19 cellular contexts compared by ENCODE assay signal in the genomic region with DNA sequence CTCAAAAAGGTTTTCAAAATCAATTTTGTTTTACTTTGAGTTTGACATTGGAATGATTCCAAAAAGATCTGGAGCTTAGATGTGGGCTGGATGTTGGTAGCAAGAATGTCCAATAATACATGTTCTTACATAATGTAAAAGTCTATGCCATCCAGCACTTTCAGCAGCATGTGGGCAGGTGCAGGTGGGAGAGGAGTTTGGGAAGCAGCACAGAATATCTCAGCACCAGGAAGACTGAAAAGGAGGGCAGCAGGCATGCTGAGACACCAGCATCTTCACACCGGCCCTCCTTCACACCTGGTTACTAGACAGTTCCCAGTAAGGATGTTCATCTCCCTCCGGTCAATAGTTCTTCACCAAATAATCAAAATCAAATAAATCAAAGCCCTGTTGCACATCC.
DNase-seq lines count a peak whose midpoint lies in the region; TF ChIP-seq lines count a peak whose summit lies in the region.
"Had no signal": no experiment of that assay in that cellular context is flagged by ENCODE, and none has a peak within 500 bp of the region (broad histone marks: within the 10 kb centered on the region; RNA-seq: fewer than 3 reads in every experiment).

No MANE protein-coding gene starts in this region.

- H3K4me1 Mint-ChIP-seq in neural crest cell: peaks cover 23% of the 10 kb centered on the region
- H3K4me1 Mint-ChIP-seq in CD14-positive monocyte: peaks cover 18% of the 10 kb centered on the region
- no peaks in the 10 kb centered on the region for H3K4me1 Mint-ChIP-seq in activated naive CD8-positive, alpha-beta T cell treated with anti-CD3 and anti-CD28 coated beads for 36 hours
- H3K4me1 Mint-ChIP-seq: CD4-positive, alpha-beta memory T cell had no signal

- POLR2A ChIA-PET in HEK293 (lab: Yijun Ruan, JAX): no interaction called here

- intact Hi-C loops in head of caudate nucleus (cut with DNase I): no loop called here
- intact Hi-C loops in CD14-positive monocyte (cut with micrococcal nuclease): loop anchor here in 1 of 2 donors (5.0 kb wide), 1 partner anchor 35 kb away; no protein-coding TSS in a partner anchor

- DNase-seq in head of caudate nucleus (peak in 28 of 42 donors; percentile 11 to 77 (median 42)), neural crest cell (ENCODE audit: low read depth, low spot score) (no peak), superior temporal gyrus (ENCODE audit: extremely low spot score) (peak; percentile 46), CD14-positive monocyte (ENCODE audit: low spot score) (no peak), mesenteric fat pad (ENCODE audit: low spot score) (no peak)
- no peak for DNase-seq in activated naive CD8-positive, alpha-beta T cell treated with anti-CD3 and anti-CD28 coated beads for 36 hours
- DNase-seq: 8988T; ACHN; AML-193; BE2C; Caco-2; CD4-positive, alpha-beta memory T cell; DMS153; DND-41; GOT3 had no signal

- CTCF ChIA-PET in HEK293 (lab: Yijun Ruan, JAX): interaction anchor here (1.1 kb wide), 1 partner anchor 13 kb away, joined by 3 read pairs; no protein-coding TSS in a partner anchor

- no peaks in the 10 kb centered on the region for H3K9me3 ChIP-seq in HEK293 (ENCODE audit: control insufficient read depth, insufficient read depth, low read depth, low read length)
- H3K9me3 ChIP-seq: BE2C; BLaER1 treated with 17β-estradiol and CSF1 and Interleukin-3, amounts not matched to agents 10 nM and 100 nM; Caco-2; HAP-1 had no signal

- no peak overlapping the region for H3K4me3 ChIP-seq in HEK293 (ENCODE audit: low read depth, low read length)
- H3K4me3 ChIP-seq: A549; BLaER1 treated with 17β-estradiol and CSF1 and Interleukin-3, amounts not matched to agents 10 nM and 100 nM; HAP-1 had no signal

- H3K36me3 ChIP-seq in HEK293 (ENCODE audit: control insufficient read depth in 2 of 2, insufficient read depth in 1 of 2, low read length in 2 of 2): no peaks in the 10 kb centered on the region
- H3K36me3 ChIP-seq: BE2C; BLaER1 treated with 17β-estradiol and CSF1 and Interleukin-3, amounts not matched to agents 10 nM and 100 nM; HAP-1 had no signal

- H3K36me3 Mint-ChIP-seq in neural crest cell (ENCODE audit: low read depth) (no peaks in the 10 kb centered on the region), CD14-positive monocyte (peaks cover 0 to 3% of the 10 kb centered on the region in 2 donors)
- no peaks in the 10 kb centered on the region for H3K36me3 Mint-ChIP-seq in activated naive CD8-positive, alpha-beta T cell treated with anti-CD3 and anti-CD28 coated beads for 36 hours
- H3K36me3 Mint-ChIP-seq: CD4-positive, alpha-beta memory T cell had no signal

- H3K9me3 Mint-ChIP-seq in neural crest cell (no peaks in the 10 kb centered on the region), CD14-positive monocyte (peaks cover 0 to 6% (median 3%) of the 10 kb centered on the region in 7 donors)
- H3K9me3 Mint-ChIP-seq in activated naive CD8-positive, alpha-beta T cell treated with anti-CD3 and anti-CD28 coated beads for 36 hours: peaks cover 3% of the 10 kb centered on the region
- H3K9me3 Mint-ChIP-seq: CD4-positive, alpha-beta memory T cell had no signal

- no peak for TF ChIP-seq CTCF in HEK293 (tag by site-specific recombination; IDR thresholded peaks at IDR 0.05)
- no peak for TF ChIP-seq CTCF in neural crest cell (conservative IDR thresholded peaks at IDR 0.05)
- no peak for TF ChIP-seq CTCF in CD14-positive monocyte (IDR thresholded peaks at IDR 0.05)

- peak overlapping the region; percentile 80 for H3K27ac Mint-ChIP-seq in neural crest cell (ENCODE audit: unreplicated experiment)
- H3K27ac Mint-ChIP-seq in CD14-positive monocyte: peak overlapping the region in 1 of 7 donors; percentile 21
- no peak overlapping the region for H3K27ac Mint-ChIP-seq in activated naive CD8-positive, alpha-beta T cell treated with anti-CD3 and anti-CD28 coated beads for 36 hours
- H3K27ac Mint-ChIP-seq: CD4-positive, alpha-beta memory T cell had no signal

- no peak overlapping the region for H3K4me3 Mint-ChIP-seq in neural crest cell
- H3K4me3 Mint-ChIP-seq in CD14-positive monocyte: no peak overlapping the region
- H3K4me3 Mint-ChIP-seq in activated naive CD8-positive, alpha-beta T cell treated with anti-CD3 and anti-CD28 coated beads for 36 hours: no peak overlapping the region
- H3K4me3 Mint-ChIP-seq: CD4-positive, alpha-beta memory T cell had no signal

- H3K4me1 ChIP-seq in HEK293 (ENCODE audit: control insufficient read depth, insufficient read depth, low read length): peaks cover 7% of the 10 kb centered on the region
- H3K4me1 ChIP-seq: Caco-2, HAP-1 had no signal

- no peak overlapping the region for H3K27ac ChIP-seq in HEK293 (ENCODE audit: extremely low read depth, low read depth, low read length)
- H3K27ac ChIP-seq: BLaER1 treated with 17β-estradiol and CSF1 and Interleukin-3, amounts not matched to agents 10 nM and 100 nM had no signal

- H3K27me3 Mint-ChIP-seq in neural crest cell (ENCODE audit: low read depth) (no peaks in the 10 kb centered on the region), CD14-positive monocyte (ENCODE audit: low read depth in 3 of 3) (peaks cover 0 to 2% (median 0%) of the 10 kb centered on the region in 3 donors)
- H3K27me3 Mint-ChIP-seq in activated naive CD8-positive, alpha-beta T cell treated with anti-CD3 and anti-CD28 coated beads for 36 hours: no peaks in the 10 kb centered on the region

TF ChIP-seq in HEK293, 187 proteins besides CTCF, POLR2A, EP300 and RAD21:
- TF ChIP-seq GFI1B (tag by site-specific recombination; IDR thresholded peaks at IDR 0.05): no peak
- no peak for TF ChIP-seq ZNF280C (tag by site-specific recombination; IDR thresholded peaks at IDR 0.05)
- no peak for TF ChIP-seq ZNF146 (tag by site-specific recombination; IDR thresholded peaks at IDR 0.05)
- no peak for TF ChIP-seq ZNF747 (tag by site-specific recombination; IDR thresholded peaks at IDR 0.05)
- no peak for TF ChIP-seq ZSCAN18 (tag by site-specific recombination; IDR thresholded peaks at IDR 0.05)
- 0 out of 2 replicates have a peak, but pooled peaks have one; percentile 18 for TF ChIP-seq EGR2 (tag by site-specific recombination; IDR thresholded peaks at IDR 0.05; ENCODE audit: low read depth)
- 0 out of 2 replicates have a peak, but pooled peaks have one; percentile 19 for TF ChIP-seq ZFHX2 (tag by site-specific recombination; conservative IDR thresholded peaks at IDR 0.05)
- TF ChIP-seq, protein P1, sequence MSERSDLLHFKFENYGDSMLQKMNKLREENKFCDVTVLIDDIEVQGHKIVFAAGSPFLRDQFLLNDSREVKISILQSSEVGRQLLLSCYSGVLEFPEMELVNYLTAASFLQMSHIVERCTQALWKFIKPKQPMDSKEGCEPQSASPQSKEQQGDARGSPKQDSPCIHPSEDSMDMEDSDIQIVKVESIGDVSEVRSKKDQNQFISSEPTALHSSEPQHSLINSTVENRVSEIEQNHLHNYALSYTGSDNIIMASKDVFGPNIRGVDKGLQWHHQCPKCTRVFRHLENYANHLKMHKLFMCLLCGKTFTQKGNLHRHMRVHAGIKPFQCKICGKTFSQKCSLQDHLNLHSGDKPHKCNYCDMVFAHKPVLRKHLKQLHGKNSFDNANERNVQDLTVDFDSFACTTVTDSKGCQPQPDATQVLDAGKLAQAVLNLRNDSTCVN (tag by site-specific recombination; optimal IDR thresholded peaks at IDR 0.05): no peak
- no peak for TF ChIP-seq ZNF366 (tag by site-specific recombination; conservative IDR thresholded peaks at IDR 0.05)

Comparison
In these comparisons a context has a peak if more than half of its experiments do, and no peak if none do; other contexts are left out.
1. DNase-seq: peak in head of caudate nucleus (28 of 42) and superior temporal gyrus (single experiment); none in neural crest cell (single experiment), CD14-positive monocyte (single experiment), mesenteric fat pad (single experiment) and activated naive CD8-positive, alpha-beta T cell treated with anti-CD3 and anti-CD28 coated beads for 36 hours (single experiment).